Comparison of ENCODE assay signal across 12 cellular contexts in the genomic region with DNA sequence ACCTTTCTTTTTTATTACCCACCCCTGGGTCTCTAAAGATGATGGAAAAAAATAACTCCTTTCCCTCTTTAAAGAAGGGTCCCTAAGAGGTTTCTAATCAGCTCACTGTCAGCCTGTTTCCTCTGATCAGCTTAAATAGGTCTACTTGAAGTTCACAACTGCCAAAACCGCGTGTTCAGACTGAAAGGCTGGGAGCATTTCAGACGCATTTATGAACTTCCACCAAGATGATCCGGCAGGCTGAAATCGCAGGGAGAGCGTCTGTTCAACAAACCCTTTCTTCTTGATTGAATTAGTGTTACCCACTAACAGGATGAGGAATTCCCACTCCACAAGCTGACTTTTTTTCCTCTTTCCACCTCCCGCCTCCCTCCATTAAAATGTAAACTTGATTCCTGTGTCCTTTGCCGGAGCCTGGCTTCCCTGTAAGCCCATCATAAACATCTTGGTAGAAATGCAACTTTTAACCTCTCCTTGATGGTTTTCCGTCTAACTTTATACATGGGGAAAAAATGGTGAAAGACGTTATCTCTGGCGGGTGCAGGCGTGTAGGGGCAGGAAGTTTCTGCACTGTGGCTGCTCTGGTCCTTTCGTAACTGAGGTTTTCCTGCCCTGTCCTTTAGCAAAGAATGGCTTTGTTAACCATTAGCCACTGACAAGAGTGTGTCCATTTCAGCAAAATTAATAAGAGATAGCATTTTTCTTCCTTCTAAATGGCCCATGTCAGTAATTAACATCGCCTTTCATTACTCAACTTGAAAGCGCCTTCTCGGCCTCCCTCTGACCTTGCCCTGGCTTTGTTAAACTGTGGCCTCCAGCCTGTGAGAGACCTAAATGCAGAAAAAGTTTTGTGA.
DNase-seq lines count a peak whose midpoint lies in the region; TF ChIP-seq lines count a peak whose summit lies in the region.
"Had no signal": no experiment of that assay in that cellular context is flagged by ENCODE, and none has a peak within 500 bp of the region (broad histone marks: within the 10 kb centered on the region; RNA-seq: fewer than 3 reads in every experiment).

No MANE protein-coding gene starts in this region.

- H3K27ac Mint-ChIP-seq in Calu3 (ENCODE audit: unreplicated experiment), result peak overlapping the region; percentile 28
- H3K27ac Mint-ChIP-seq in nephron progenitor cell, result peak overlapping the region; percentile 97
- H3K27ac Mint-ChIP-seq in glutamatergic neuron (ENCODE audit: unreplicated experiment), result no peak overlapping the region
- H3K27ac Mint-ChIP-seq: natural killer cell treated with Interleukin-12 subunit alpha and Interleukin-12 subunit beta and Interleukin-15 and Interleukin-18, amount 100 ng/mL, for 72 hours had no signal

- no peaks in the 10 kb centered on the region for H3K9me3 ChIP-seq in fibroblast of lung (ENCODE audit: control insufficient read depth, insufficient read depth, low read depth, low read length)
- H3K9me3 ChIP-seq: gastrocnemius medialis had no signal

- H3K4me3 Mint-ChIP-seq in Calu3 (ENCODE audit: low read depth, unreplicated experiment), result peak overlapping the region; percentile 45
- H3K4me3 Mint-ChIP-seq in nephron progenitor cell, result peak overlapping the region; percentile 57
- H3K4me3 Mint-ChIP-seq in glutamatergic neuron (ENCODE audit: unreplicated experiment), result no peak overlapping the region
- H3K4me3 Mint-ChIP-seq: natural killer cell treated with Interleukin-12 subunit alpha and Interleukin-12 subunit beta and Interleukin-15 and Interleukin-18, amount 100 ng/mL, for 72 hours had no signal

- intact Hi-C loops in Calu3 (cut with micrococcal nuclease; ENCODE audit: unreplicated experiment), result loop anchor here (5.0 kb wide), 1 partner anchor 74 kb away; no protein-coding TSS in a partner anchor

- no peak overlapping the region for H3K4me3 ChIP-seq in fibroblast of lung (replicated peaks in 1 of 4; ENCODE audit: control extremely low read depth in 1 of 4, insufficient read depth in 1 of 4, low read depth in 3 of 4, low read length in 4 of 4)
- H3K4me3 ChIP-seq: gastrocnemius medialis had no signal

- no peak for TF ChIP-seq CTCF in Calu3 (IDR thresholded peaks at IDR 0.05; ENCODE audit: unreplicated experiment)
- TF ChIP-seq CTCF in fibroblast of lung (conservative IDR thresholded peaks at IDR 0.05 in 1 of 2, IDR thresholded peaks at IDR 0.05 in 1 of 2; ENCODE audit: low read depth in 1 of 2, low read length in 2 of 2), result no peak
- TF ChIP-seq CTCF in nephron progenitor cell (IDR thresholded peaks at IDR 0.05), result no peak
- TF ChIP-seq CTCF in glutamatergic neuron (IDR thresholded peaks at IDR 0.05; ENCODE audit: partially characterized antibody, unreplicated experiment), result no peak

- no peaks in the 10 kb centered on the region for H4K20me1 ChIP-seq in fibroblast of lung (ENCODE audit: control insufficient read depth, extremely low read depth, insufficient read depth, low read length)

- BruUV-seq in Calu3 (replicated peaks; lab: Mats Ljungman, UMichigan), result no TSS peak

- CTCF ChIA-PET in Calu3 (lab: Charles Lee), result no interaction called here

- DNase-seq in Calu3 (peak; percentile 13), NCI-H82 (lab: John Stamatoyannopoulos, UW) (peak; percentile 89), fibroblast of lung (ENCODE audit: low read depth in 2 of 2) (peak; percentile 32 to 51), nephron progenitor cell (no peak), glutamatergic neuron (no peak), NCI-H1048 (lab: John Stamatoyannopoulos, UW) (no peak), mesenteric fat pad (ENCODE audit: low spot score) (no peak)
- DNase-seq in stimulated activated CD4-positive, alpha-beta T cell treated with anti-CD3 and anti-CD28 coated beads, Interleukin-2, amount 100 ng/mL, for 24 hours, result no peak
- DNase-seq: gastrocnemius medialis, NCI-H1417, SHP77 treated with DMSO at 0.1 percent for 48 hours had no signal

- H3K4me1 Mint-ChIP-seq in Calu3 (ENCODE audit: low read depth, unreplicated experiment) (peaks cover 13% of the 10 kb centered on the region), nephron progenitor cell (peaks cover 76% of the 10 kb centered on the region), glutamatergic neuron (ENCODE audit: low read depth, unreplicated experiment) (peaks cover 10% of the 10 kb centered on the region)

- H3K4me2 ChIP-seq in fibroblast of lung (ENCODE audit: extremely low read depth, insufficient read depth, low read length), result peak overlapping the region; percentile 38

- H3K79me2 ChIP-seq in fibroblast of lung (ENCODE audit: control insufficient read depth, insufficient read depth, low read length), result no peaks in the 10 kb centered on the region

- H3K9me3 Mint-ChIP-seq in Calu3 (ENCODE audit: low read depth, unreplicated experiment), result no peaks in the 10 kb centered on the region
- peaks cover 5% of the 10 kb centered on the region for H3K9me3 Mint-ChIP-seq in nephron progenitor cell
- H3K9me3 Mint-ChIP-seq in glutamatergic neuron (ENCODE audit: unreplicated experiment), result no peaks in the 10 kb centered on the region
- H3K9me3 Mint-ChIP-seq: natural killer cell treated with Interleukin-12 subunit alpha and Interleukin-12 subunit beta and Interleukin-15 and Interleukin-18, amount 100 ng/mL, for 72 hours had no signal

- H3K27me3 Mint-ChIP-seq in Calu3 (ENCODE audit: unreplicated experiment) (no peaks in the 10 kb centered on the region), nephron progenitor cell (ENCODE audit: low read depth, poor library complexity) (peaks cover 5% of the 10 kb centered on the region), glutamatergic neuron (ENCODE audit: unreplicated experiment) (peaks cover 2% of the 10 kb centered on the region)

- H3K4me1 ChIP-seq in fibroblast of lung (ENCODE audit: control insufficient read depth, extremely low read depth, insufficient read depth, low read length), result peaks cover 4% of the 10 kb centered on the region

- peak overlapping the region; percentile 22 for H3K27ac ChIP-seq in fibroblast of lung (ENCODE audit: insufficient read depth, low read length)
- H3K27ac ChIP-seq: gastrocnemius medialis had no signal

- H3K36me3 ChIP-seq in fibroblast of lung (ENCODE audit: control insufficient read depth, insufficient read depth, low read length), result no peaks in the 10 kb centered on the region
- H3K36me3 ChIP-seq: gastrocnemius medialis had no signal

- H3K36me3 Mint-ChIP-seq in Calu3 (ENCODE audit: insufficient read depth, unreplicated experiment), result no peaks in the 10 kb centered on the region
- no peaks in the 10 kb centered on the region for H3K36me3 Mint-ChIP-seq in nephron progenitor cell (ENCODE audit: low read depth)
- no peaks in the 10 kb centered on the region for H3K36me3 Mint-ChIP-seq in glutamatergic neuron (ENCODE audit: unreplicated experiment)
- H3K36me3 Mint-ChIP-seq: natural killer cell treated with Interleukin-12 subunit alpha and Interleukin-12 subunit beta and Interleukin-15 and Interleukin-18, amount 100 ng/mL, for 72 hours had no signal

- no peaks in the 10 kb centered on the region for H3K27me3 ChIP-seq in fibroblast of lung (ENCODE audit: control insufficient read depth, insufficient read depth, low read length)
- H3K27me3 ChIP-seq: gastrocnemius medialis had no signal

- H2AFZ ChIP-seq in fibroblast of lung (ENCODE audit: low read length), result peak overlapping the region; percentile 56

- no peak overlapping the region for H3K9ac ChIP-seq in fibroblast of lung (ENCODE audit: insufficient read depth, low read length)

Comparison
In these comparisons a context has a peak if more than half of its experiments do, and no peak if none do; other contexts are left out.
1. DNase-seq: peak in Calu3 (single experiment), NCI-H82 (single experiment) and fibroblast of lung (2 of 2); none in nephron progenitor cell (single experiment), stimulated activated CD4-positive, alpha-beta T cell treated with anti-CD3 and anti-CD28 coated beads, Interleukin-2, amount 100 ng/mL, for 24 hours (0 of 2), glutamatergic neuron (single experiment), NCI-H1048 (single experiment) and mesenteric fat pad (single experiment).